1 cellular context compared by ENCODE assay signal in genomic region chr6:322940-323729, GRCh38.
TF ChIP-seq lines count a peak whose summit lies in the region.

No MANE protein-coding gene starts in this region.

TF ChIP-seq in GM12878, 131 proteins besides CTCF, POLR2A, EP300 and RAD21 (continued from another document):
- TF ChIP-seq, protein P1, sequence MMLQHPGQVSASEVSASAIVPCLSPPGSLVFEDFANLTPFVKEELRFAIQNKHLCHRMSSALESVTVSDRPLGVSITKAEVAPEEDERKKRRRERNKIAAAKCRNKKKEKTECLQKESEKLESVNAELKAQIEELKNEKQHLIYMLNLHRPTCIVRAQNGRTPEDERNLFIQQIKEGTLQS (IDR thresholded peaks at IDR 0.05; ENCODE audit: borderline replicate concordance, extremely low read depth, low read depth, low read length) = no peak
- TF ChIP-seq NR2C2 (IDR thresholded peaks at IDR 0.05; ENCODE audit: borderline replicate concordance, control insufficient read depth, insufficient read length, low read depth) (no peak), SRF (IDR thresholded peaks at IDR 0.05; ENCODE audit: low read depth in 2 of 2, low read length in 2 of 2) (no peak)
